8 cellular contexts compared by ENCODE assay signal in the genomic region with DNA sequence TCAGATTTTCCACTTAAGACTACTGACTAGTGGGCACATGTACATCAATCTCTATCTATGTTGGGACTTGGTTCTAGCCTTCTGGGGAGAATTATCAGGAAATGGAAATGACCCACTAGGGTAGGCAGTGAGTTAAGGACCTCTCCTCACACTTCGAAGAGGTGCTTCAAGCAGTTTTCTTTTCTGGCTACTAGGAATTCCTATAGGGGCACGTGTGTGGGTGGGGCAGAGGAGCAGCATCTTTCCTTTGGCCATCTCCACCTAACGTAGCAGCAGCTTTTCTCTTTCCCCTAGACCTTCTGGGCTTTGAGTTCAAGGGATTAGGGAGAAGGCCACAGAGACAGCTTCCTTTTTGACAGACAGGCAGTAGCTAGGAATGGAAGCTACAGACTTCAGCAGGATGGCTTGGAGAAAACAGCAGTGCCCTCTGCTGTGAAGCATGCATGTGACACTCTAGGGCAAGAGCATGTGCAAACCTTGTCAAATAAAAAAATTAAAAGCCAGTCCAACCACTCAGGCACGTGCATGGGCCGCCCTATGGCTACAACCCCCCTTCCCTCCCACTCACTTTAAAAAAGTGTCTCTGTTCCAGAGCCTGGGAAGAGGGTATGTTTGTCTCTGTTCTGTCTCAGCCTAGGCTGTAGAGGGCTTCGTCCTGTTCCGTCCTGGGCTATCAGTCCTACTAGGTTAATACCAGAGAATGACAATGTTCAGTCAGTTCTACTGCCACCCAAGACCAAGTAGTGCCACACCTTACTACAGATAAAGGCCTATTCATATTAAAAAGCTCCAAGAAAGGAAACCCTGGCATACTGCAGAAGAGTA. TPM values are rescaled to one million over a fixed set of nuclear protein-coding genes. Genes with fewer than 3 reads are reported as not detected.
DNase-seq lines count a peak whose midpoint lies in the region; ATAC-seq, FAIRE-seq and TF ChIP-seq lines count a peak whose summit lies in the region.

No MANE protein-coding gene starts in this region.

- H3K4me1 Mint-ChIP-seq in CD14-positive monocyte = peaks cover 6% of the 10 kb centered on the region

- H3K27me3 ChIP-seq in foreskin keratinocyte = no peaks in the 10 kb centered on the region
- no peaks in the 10 kb centered on the region for H3K27me3 ChIP-seq in psoas muscle (ENCODE audit: insufficient read depth in 3 of 3, low read length in 2 of 3)
- H3K27me3 ChIP-seq in vagina = no peaks in the 10 kb centered on the region

- peak; percentile 17 for DNase-seq in Jurkat, Clone E6-1 (ENCODE audit: low read depth, low spot score)
- DNase-seq in SW480 (ENCODE audit: low spot score) = peak; percentile 79
- DNase-seq in foreskin keratinocyte = peak; percentile 24 to 51
- no peak for DNase-seq in psoas muscle
- DNase-seq in effector CD8-positive, alpha-beta T cell (lab: John Stamatoyannopoulos, UW) = no peak
- DNase-seq in vagina (ENCODE audit: extremely low spot score in 2 of 2) = no peak
- no peak for DNase-seq in CD14-positive monocyte (ENCODE audit: low spot score)

- peaks cover 20 to 26% of the 10 kb centered on the region in 2 donors for H3K36me3 Mint-ChIP-seq in CD14-positive monocyte

- TF ChIP-seq POLR2A in vagina (IDR thresholded peaks at IDR 0.05) = no peak

- FAIRE-seq in G401.6 (lab: Jason Lieb, UNC) = peak; percentile 70

- peak; percentile 70 for ATAC-seq in foreskin keratinocyte
- peak in 3 of 4 donors; percentile 48 to 68 (median 56) for ATAC-seq in psoas muscle

- no peaks in the 10 kb centered on the region for H3K9me3 Mint-ChIP-seq in CD14-positive monocyte

- H3K4me3 Mint-ChIP-seq in CD14-positive monocyte = no peak overlapping the region

- H3K36me3 ChIP-seq in psoas muscle (ENCODE audit: insufficient read depth in 1 of 2, low read depth in 1 of 2) = no peaks in the 10 kb centered on the region
- no peaks in the 10 kb centered on the region for H3K36me3 ChIP-seq in vagina

- intact Hi-C loops in psoas muscle (cut with DNase I) = loop anchor here in 1 of 2 donors (5.0 kb wide), 1 partner anchor 61 kb away; no protein-coding TSS in a partner anchor
- intact Hi-C loops in vagina (cut with DNase I) = no loop called here
- intact Hi-C loops in CD14-positive monocyte (cut with micrococcal nuclease) = no loop called here

- H3K9me3 ChIP-seq in psoas muscle (no peaks in the 10 kb centered on the region), vagina (no peaks in the 10 kb centered on the region)

- H3K4me3 ChIP-seq in Jurkat, Clone E6-1 (ENCODE audit: low read length) = no peak overlapping the region
- no peak overlapping the region for H3K4me3 ChIP-seq in psoas muscle
- H3K4me3 ChIP-seq in vagina = no peak overlapping the region

- H3K4me1 ChIP-seq in foreskin keratinocyte = no peaks in the 10 kb centered on the region
- H3K4me1 ChIP-seq in psoas muscle = no peaks in the 10 kb centered on the region
- H3K4me1 ChIP-seq in vagina = no peaks in the 10 kb centered on the region

- 73 to 81% (median 74%) methylated on average over 7 of the region's 7 CpGs for WGBS in psoas muscle, 3 donors

- H3K27ac Mint-ChIP-seq in CD14-positive monocyte = peak overlapping the region in 1 of 7 donors; percentile 22

- no peak overlapping the region for H3K27ac ChIP-seq in foreskin keratinocyte
- no peak overlapping the region for H3K27ac ChIP-seq in psoas muscle
- H3K27ac ChIP-seq in vagina = no peak overlapping the region

- TF ChIP-seq CTCF in foreskin keratinocyte (conservative IDR thresholded peaks at IDR 0.05) (peak; percentile 68), psoas muscle (IDR thresholded peaks at IDR 0.05) (peak; percentile 44), vagina (IDR thresholded peaks at IDR 0.05) (no peak), CD14-positive monocyte (IDR thresholded peaks at IDR 0.05) (no peak)

- peaks cover 2 to 3% (median 2%) of the 10 kb centered on the region in 3 donors for H3K27me3 Mint-ChIP-seq in CD14-positive monocyte (ENCODE audit: low read depth in 3 of 3)

RNA-seq across cellular contexts. Expression of gene GFRA3, which starts 8.7 kb away (rescaled TPM):
- polyA plus RNA-seq in Jurkat, Clone E6-1 (2012; ENCODE audit: insufficient read depth, insufficient read length) = not detected
- total RNA-seq in foreskin keratinocyte (not detected in 2 replicates), psoas muscle (under 1 TPM in 2 of 4 donors, not detected in 2; 0.15 to 0.17 TPM), vagina (4.7 TPM)
- polyA plus RNA-seq in foreskin keratinocyte (not detected in 2 replicates), psoas muscle (under 1 TPM; 0.04 to 0.10 (median 0.10) TPM), CD14-positive monocyte (not detected)

RNA-seq across cellular contexts. Expression of gene CDC25C, which starts 48.5 kb away (rescaled TPM):
- polyA plus RNA-seq in Jurkat, Clone E6-1 (2012; ENCODE audit: insufficient read depth, insufficient read length) = 27.8 TPM
- 7.9 and 9.4 TPM in 2 replicates for total RNA-seq in foreskin keratinocyte
- polyA plus RNA-seq in foreskin keratinocyte = 6.9 and 7.8 TPM in 2 replicates
- not detected for total RNA-seq in psoas muscle
- under 1 TPM in 1 of 3 donors, not detected in 2; 0.12 TPM for polyA plus RNA-seq in psoas muscle
- total RNA-seq in vagina = 2.0 TPM
- not detected for polyA plus RNA-seq in CD14-positive monocyte

RNA-seq across cellular contexts. Expression of gene FAM53C, which starts 54.9 kb away (rescaled TPM):
- 23.8 TPM for polyA plus RNA-seq in Jurkat, Clone E6-1 (2012; ENCODE audit: insufficient read depth, insufficient read length)
- 23.6 and 25.1 TPM in 2 replicates for total RNA-seq in foreskin keratinocyte
- polyA plus RNA-seq in foreskin keratinocyte = 11.7 and 12.8 TPM in 2 replicates
- total RNA-seq in psoas muscle = 10 to 100 TPM; 35.9 to 57.6 (median 36.9) TPM
- 10 to 100 TPM; 10.8 to 50.3 (median 23.5) TPM for polyA plus RNA-seq in psoas muscle
- total RNA-seq in vagina = 17.4 TPM
- polyA plus RNA-seq in CD14-positive monocyte = 10 to 100 TPM; 24.9 to 28.7 TPM

Comparison
In these comparisons a context has a peak if more than half of its experiments do, and no peak if none do; other contexts are left out.
1. DNase-seq: peak in Jurkat, Clone E6-1 (single experiment), SW480 (single experiment) and foreskin keratinocyte (2 of 2); none in psoas muscle (0 of 2), effector CD8-positive, alpha-beta T cell (single experiment), vagina (0 of 2) and CD14-positive monocyte (single experiment).
2. CTCF ChIP-seq: peak in foreskin keratinocyte (single experiment) and psoas muscle (single experiment); none in vagina (0 of 3) and CD14-positive monocyte (single experiment).